20 cellular contexts compared by ENCODE assay signal in genomic region chr19:19544257-19545127, GRCh38. TPM values are rescaled to one million over a fixed set of nuclear protein-coding genes. Genes with fewer than 3 reads are reported as not detected.
"Had no signal": no experiment of that assay in that cellular context is flagged by ENCODE, and none has a peak within 500 bp of the region (broad histone marks: within the 10 kb centered on the region; RNA-seq: fewer than 3 reads in every experiment).

No MANE protein-coding gene starts in this region.

- H3K9me3 ChIP-seq: colonic mucosa, neutrophil, right lobe of liver, transverse colon, upper lobe of right lung, uterus had no signal

- H3K36me3 ChIP-seq: colonic mucosa, esophagus muscularis mucosa, neutrophil, right lobe of liver, transverse colon, upper lobe of right lung, uterus had no signal

- H3K4me1 ChIP-seq: colonic mucosa, parathyroid adenoma, right lobe of liver, upper lobe of right lung had no signal

- FAIRE-seq: endothelial cell of umbilical vein, keratinocyte, small intestine had no signal

- H3K27ac ChIP-seq: colonic mucosa, esophagus muscularis mucosa, neutrophil, parathyroid adenoma, right lobe of liver, transverse colon, upper lobe of right lung, uterus had no signal

- H3K9ac ChIP-seq: parathyroid adenoma had no signal

- ATAC-seq: left lobe of liver; natural killer cell; right lobe of liver; stimulated activated naive B cell treated with anti-CD40 and anti-IgM and Interleukin-4, amounts not matched to agents 10 μg/mL and 1 μg/mL and 100 μg/mL, for 72 hours; upper lobe of right lung had no signal

- H3K27me3 ChIP-seq: right lobe of liver had no signal

- H3K4me3 ChIP-seq: colonic mucosa, esophagus muscularis mucosa, lung, right lobe of liver, transverse colon, upper lobe of right lung, uterus had no signal

- DNase-seq: colonic mucosa; effector CD8-positive, alpha-beta T cell; foreskin melanocyte; hypothalamus; natural killer cell; small intestine; stimulated activated CD4-positive, alpha-beta T cell treated with anti-CD3 and anti-CD28 coated beads, Interleukin-15, amount 100 ng/mL, for 24 hours; stimulated activated CD4-positive, alpha-beta T cell treated with anti-CD3 and anti-CD28 coated beads, Interleukin-2, amount 100 ng/mL, for 48 hours; stimulated activated naive B cell treated with anti-CD40 and anti-IgM and Interleukin-4, amounts not matched to agents 10 μg/mL and 1 μg/mL and 100 μg/mL, for 72 hours; transverse colon; upper lobe of right lung; uterus had no signal

RNA-seq across cellular contexts. Expression of gene CILP2, which starts 6.4 kb away (rescaled TPM):
- total RNA-seq: endothelial cell of umbilical vein had no signal
